8 cellular contexts compared by ENCODE assay signal in genomic region chrX:68827848-68828562, GRCh38. TPM values are rescaled to one million over a fixed set of nuclear protein-coding genes. Genes with fewer than 3 reads are reported as not detected.
DNase-seq lines count a peak whose midpoint lies in the region; ATAC-seq and TF ChIP-seq lines count a peak whose summit lies in the region.

No MANE protein-coding gene starts in this region.

- H3K9me3 Mint-ChIP-seq in endothelial cell (ENCODE audit: unreplicated experiment): no peaks in the 10 kb centered on the region

- H3K27me3 Mint-ChIP-seq in endothelial cell (ENCODE audit: unreplicated experiment): peaks cover 3% of the 10 kb centered on the region

- peak overlapping the region; percentile 84 for H3K4me3 Mint-ChIP-seq in endothelial cell (ENCODE audit: unreplicated experiment)

- peaks cover 3% of the 10 kb centered on the region for H3K4me1 Mint-ChIP-seq in endothelial cell (ENCODE audit: unreplicated experiment)

- ATAC-seq in HG03378 (IDR thresholded peaks at IDR 0.05; ENCODE audit: unreplicated experiment): peak; percentile 32
- ATAC-seq in HG03039 (IDR thresholded peaks at IDR 0.05; ENCODE audit: unreplicated experiment): no peak

- peak overlapping the region; percentile 54 for H3K4me3 ChIP-seq in GM12865 (ENCODE audit: low read depth, low read length)

- H3K27ac Mint-ChIP-seq in endothelial cell (ENCODE audit: unreplicated experiment): no peak overlapping the region

- peak; percentile 78 for DNase-seq in GM12865 (ENCODE audit: low read depth)
- DNase-seq in NCI-H82 treated with DMSO at 0.1 percent for 48 hours (lab: John Stamatoyannopoulos, UW; ENCODE audit: unreplicated experiment): peak; percentile 53
- DNase-seq in activated CD8-positive, alpha-beta memory T cell treated with anti-CD3 and anti-CD28 coated beads, Interleukin-2, amount 50 U/mL, for 24 hours (ENCODE audit: extremely low read depth): peak; percentile 47
- peak; percentile 76 for DNase-seq in endothelial cell (ENCODE audit: low spot score)
- DNase-seq in middle frontal gyrus (ENCODE audit: extremely low spot score, low spot score): peak; percentile 46
- peak; percentile 55 for DNase-seq in stimulated activated CD8-positive, alpha-beta memory T cell treated with anti-CD3 and anti-CD28 coated beads, Interleukin-15, amount 100 ng/mL, for 24 hours (ENCODE audit: low read depth)

- TF ChIP-seq CTCF in GM12865 (IDR thresholded peaks at IDR 0.05; ENCODE audit: insufficient read depth, low read depth, low read length, missing control alignments) (peak; percentile 75), endothelial cell (IDR thresholded peaks at IDR 0.05; ENCODE audit: unreplicated experiment) (peak; percentile 77)

- H3K36me3 Mint-ChIP-seq in endothelial cell (ENCODE audit: low read depth, unreplicated experiment): no peaks in the 10 kb centered on the region

RNA-seq across cellular contexts. Expression of gene EFNB1, which starts 0.8 kb away (rescaled TPM):
- total RNA-seq in endothelial cell (ENCODE audit: unreplicated experiment): 7.8 TPM
